ENCODE assay signal across 1 cellular context in the genomic region with DNA sequence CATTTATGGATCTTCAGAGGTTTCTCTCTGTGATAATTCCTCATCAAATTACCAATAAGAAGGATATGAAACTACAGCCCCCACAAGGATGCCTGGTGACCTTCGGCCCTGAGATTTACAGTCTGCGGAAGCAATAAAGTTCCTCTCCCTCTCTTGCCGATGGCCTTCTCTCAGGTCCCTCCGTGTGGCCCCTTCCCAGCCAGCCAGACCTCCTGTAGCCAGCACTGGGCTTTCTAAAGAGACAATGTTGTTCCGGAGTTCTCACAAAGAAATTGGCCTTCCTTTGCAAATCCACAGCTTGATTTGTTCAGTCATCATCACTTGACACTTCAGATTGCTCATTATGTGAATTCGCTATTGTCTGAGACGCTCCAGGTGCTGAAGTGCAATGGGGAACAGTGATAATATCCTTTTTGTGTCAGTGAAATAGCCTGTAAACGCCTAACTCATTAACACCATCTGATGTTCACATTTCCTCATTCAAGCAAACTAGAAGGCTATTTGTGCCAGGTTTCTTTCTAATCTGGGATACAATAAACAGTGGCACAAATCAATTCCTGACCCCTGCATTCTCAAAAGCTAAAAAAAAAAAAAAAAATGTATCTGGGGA.
TF ChIP-seq lines count a peak whose summit lies in the region.

No MANE protein-coding gene starts in this region.

TF ChIP-seq in GM12878, 131 proteins besides CTCF, POLR2A, EP300 and RAD21 (continued from another document):
- TF ChIP-seq, protein P1, sequence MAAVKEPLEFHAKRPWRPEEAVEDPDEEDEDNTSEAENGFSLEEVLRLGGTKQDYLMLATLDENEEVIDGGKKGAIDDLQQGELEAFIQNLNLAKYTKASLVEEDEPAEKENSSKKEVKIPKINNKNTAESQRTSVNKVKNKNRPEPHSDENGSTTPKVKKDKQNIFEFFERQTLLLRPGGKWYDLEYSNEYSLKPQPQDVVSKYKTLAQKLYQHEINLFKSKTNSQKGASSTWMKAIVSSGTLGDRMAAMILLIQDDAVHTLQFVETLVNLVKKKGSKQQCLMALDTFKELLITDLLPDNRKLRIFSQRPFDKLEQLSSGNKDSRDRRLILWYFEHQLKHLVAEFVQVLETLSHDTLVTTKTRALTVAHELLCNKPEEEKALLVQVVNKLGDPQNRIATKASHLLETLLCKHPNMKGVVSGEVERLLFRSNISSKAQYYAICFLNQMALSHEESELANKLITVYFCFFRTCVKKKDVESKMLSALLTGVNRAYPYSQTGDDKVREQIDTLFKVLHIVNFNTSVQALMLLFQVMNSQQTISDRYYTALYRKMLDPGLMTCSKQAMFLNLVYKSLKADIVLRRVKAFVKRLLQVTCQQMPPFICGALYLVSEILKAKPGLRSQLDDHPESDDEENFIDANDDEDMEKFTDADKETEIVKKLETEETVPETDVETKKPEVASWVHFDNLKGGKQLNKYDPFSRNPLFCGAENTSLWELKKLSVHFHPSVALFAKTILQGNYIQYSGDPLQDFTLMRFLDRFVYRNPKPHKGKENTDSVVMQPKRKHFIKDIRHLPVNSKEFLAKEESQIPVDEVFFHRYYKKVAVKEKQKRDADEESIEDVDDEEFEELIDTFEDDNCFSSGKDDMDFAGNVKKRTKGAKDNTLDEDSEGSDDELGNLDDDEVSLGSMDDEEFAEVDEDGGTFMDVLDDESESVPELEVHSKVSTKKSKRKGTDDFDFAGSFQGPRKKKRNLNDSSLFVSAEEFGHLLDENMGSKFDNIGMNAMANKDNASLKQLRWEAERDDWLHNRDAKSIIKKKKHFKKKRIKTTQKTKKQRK (IDR thresholded peaks at IDR 0.05; ENCODE audit: low read depth, low read length), result no peak
- TF ChIP-seq, protein P2, sequence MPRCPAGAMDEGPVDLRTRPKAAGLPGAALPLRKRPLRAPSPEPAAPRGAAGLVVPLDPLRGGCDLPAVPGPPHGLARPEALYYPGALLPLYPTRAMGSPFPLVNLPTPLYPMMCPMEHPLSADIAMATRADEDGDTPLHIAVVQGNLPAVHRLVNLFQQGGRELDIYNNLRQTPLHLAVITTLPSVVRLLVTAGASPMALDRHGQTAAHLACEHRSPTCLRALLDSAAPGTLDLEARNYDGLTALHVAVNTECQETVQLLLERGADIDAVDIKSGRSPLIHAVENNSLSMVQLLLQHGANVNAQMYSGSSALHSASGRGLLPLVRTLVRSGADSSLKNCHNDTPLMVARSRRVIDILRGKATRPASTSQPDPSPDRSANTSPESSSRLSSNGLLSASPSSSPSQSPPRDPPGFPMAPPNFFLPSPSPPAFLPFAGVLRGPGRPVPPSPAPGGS (IDR thresholded peaks at IDR 0.05; ENCODE audit: borderline replicate concordance, insufficient read depth, low read depth, low read length, poor library complexity, severe bottlenecking), result peak; percentile 74
